15 cellular contexts compared by ENCODE assay signal in the genomic region with DNA sequence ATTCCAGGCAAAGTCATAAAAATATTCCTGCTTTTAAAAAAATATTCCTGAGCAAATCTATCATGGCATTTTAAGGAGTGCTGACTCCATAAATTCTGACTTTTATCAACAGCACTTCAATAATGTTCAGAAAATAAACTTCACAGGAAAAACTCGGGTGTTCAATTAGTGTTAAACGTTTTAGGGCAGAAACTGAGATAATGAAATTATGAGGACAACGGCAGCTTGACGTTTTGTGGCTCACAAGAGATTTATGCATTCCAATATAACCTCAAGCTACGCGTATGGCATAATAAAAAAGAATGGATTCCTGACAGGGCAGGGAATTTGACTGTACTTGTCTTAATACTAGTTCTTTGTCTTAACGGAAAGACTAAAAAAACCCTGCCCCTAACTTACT.
A peak's percentile ranks its signal among the peaks of the same experiment; 100 is the strongest.
DNase-seq lines count a peak whose midpoint lies in the region; TF ChIP-seq lines count a peak whose summit lies in the region.
"Had no signal": no experiment of that assay in that cellular context is flagged by ENCODE, and none has a peak within 500 bp of the region (broad histone marks: within the 10 kb centered on the region; RNA-seq: fewer than 3 reads in every experiment).

No MANE protein-coding gene starts in this region.

- H3K9ac ChIP-seq in parathyroid adenoma (no peak overlapping the region), colonic mucosa (ENCODE audit: low read depth in 2 of 2, low read length in 2 of 2) (no peak overlapping the region)

- H3K9me3 ChIP-seq in parathyroid adenoma (ENCODE audit: control insufficient read depth, low read length), result no peaks in the 10 kb centered on the region
- no peaks in the 10 kb centered on the region for H3K9me3 ChIP-seq in prostate gland
- no peaks in the 10 kb centered on the region for H3K9me3 ChIP-seq in colonic mucosa

- H3K4me3 ChIP-seq in epithelial cell of esophagus (ENCODE audit: low read length) (no peak overlapping the region), parathyroid adenoma (ENCODE audit: low read depth, low read length) (no peak overlapping the region), prostate gland (no peak overlapping the region), colonic mucosa (no peak overlapping the region)
- H3K4me3 ChIP-seq: GM12878 had no signal

- H2AFZ ChIP-seq in parathyroid adenoma, result no peak overlapping the region

- WGBS in prostate gland, result 28% methylated on average over 7 of the region's 7 CpGs

- H3K27ac ChIP-seq in parathyroid adenoma (no peak overlapping the region), prostate gland (no peak overlapping the region), colonic mucosa (no peak overlapping the region)

- DNase-seq in COLO829 (ENCODE audit: low spot score) (peak; percentile 57), SK-MEL-5 (ENCODE audit: low read depth, low spot score) (peak; percentile 47), epithelial cell of esophagus (ENCODE audit: low read depth) (peak; percentile 6), prostate gland (ENCODE audit: low spot score) (no peak), NCI-H82 treated with DMSO at 0.1 percent for 48 hours (lab: John Stamatoyannopoulos, UW; ENCODE audit: unreplicated experiment) (no peak), colonic mucosa (no peak), NOMO-1 treated with dmso at 0.1 percent for 144 hours (lab: John Stamatoyannopoulos, UW; ENCODE audit: unreplicated experiment) (no peak)
- DNase-seq: C1 segment of cervical spinal cord; CD4-positive, alpha-beta T cell; DMS79; GOT3; H9; HFFc6 had no signal

- H3K4me1 ChIP-seq in parathyroid adenoma (no peaks in the 10 kb centered on the region), prostate gland (replicated peaks) (no peaks in the 10 kb centered on the region), colonic mucosa (no peaks in the 10 kb centered on the region)

- no peaks in the 10 kb centered on the region for H3K36me3 ChIP-seq in parathyroid adenoma (ENCODE audit: control insufficient read depth, insufficient read depth, low read length)
- H3K36me3 ChIP-seq in prostate gland, result no peaks in the 10 kb centered on the region
- no peaks in the 10 kb centered on the region for H3K36me3 ChIP-seq in colonic mucosa

- intact Hi-C loops in prostate gland (cut with DNase I) (no loop called here), colonic mucosa (cut with DNase I) (no loop called here)

- no peaks in the 10 kb centered on the region for H3K79me2 ChIP-seq in parathyroid adenoma

- H3K4me2 ChIP-seq in parathyroid adenoma (ENCODE audit: low read length), result peak overlapping the region; percentile 41

- H3K27me3 ChIP-seq in parathyroid adenoma (ENCODE audit: control insufficient read depth, insufficient read depth, low read length) (no peaks in the 10 kb centered on the region), prostate gland (replicated peaks; ENCODE audit: insufficient read depth) (no peaks in the 10 kb centered on the region), colonic mucosa (no peaks in the 10 kb centered on the region)

- TF ChIP-seq POLR2A in prostate gland (IDR thresholded peaks at IDR 0.05), result no peak

- in situ Hi-C loops in SK-MEL-5 (cut with HindIII; ENCODE audit: low pct_unique_long_range_greater_than_20kb, low sequenced_read_pairs), result no loop called here

- TF ChIP-seq CTCF in epithelial cell of esophagus (IDR thresholded peaks at IDR 0.05; ENCODE audit: insufficient read depth, low read depth, low read length, missing control alignments) (no peak), parathyroid adenoma (IDR thresholded peaks at IDR 0.05) (no peak), prostate gland (IDR thresholded peaks at IDR 0.05) (no peak), colonic mucosa (IDR thresholded peaks at IDR 0.05) (no peak)

Comparison
In these comparisons a context has a peak if more than half of its experiments do, and no peak if none do; other contexts are left out.
1. DNase-seq: peak in COLO829 (single experiment), SK-MEL-5 (single experiment) and epithelial cell of esophagus (single experiment); none in prostate gland (single experiment), NCI-H82 treated with DMSO at 0.1 percent for 48 hours (single experiment), colonic mucosa (single experiment) and NOMO-1 treated with dmso at 0.1 percent for 144 hours (single experiment).